In the genomic region with DNA sequence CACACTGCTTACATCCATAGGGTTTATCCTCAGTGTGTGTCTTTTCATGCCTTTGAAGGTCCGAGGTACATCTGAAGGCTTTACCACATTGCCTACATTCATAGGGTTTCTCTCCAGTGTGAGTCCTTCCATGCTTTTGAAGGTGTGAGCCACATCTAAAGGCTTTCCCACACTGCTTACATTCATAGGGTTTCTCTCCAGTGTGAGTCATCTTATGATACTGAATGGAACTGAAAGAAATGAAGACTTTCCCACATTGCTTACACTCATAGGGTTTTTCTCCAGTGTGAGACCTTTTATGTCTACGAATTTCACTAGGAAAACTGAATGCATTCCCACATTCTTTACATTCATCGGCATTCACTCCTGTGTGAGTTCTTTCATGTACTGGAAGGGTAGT, we compare ENCODE assay signal across 15 cellular contexts. TPM values are rescaled to one million over a fixed set of nuclear protein-coding genes. Genes with fewer than 3 reads are reported as not detected.
DNase-seq lines count a peak whose midpoint lies in the region; ATAC-seq and TF ChIP-seq lines count a peak whose summit lies in the region.
"Had no signal": no experiment of that assay in that cellular context is flagged by ENCODE, and none has a peak within 500 bp of the region (broad histone marks: within the 10 kb centered on the region; RNA-seq: fewer than 3 reads in every experiment).

No MANE protein-coding gene starts in this region.

- ATAC-seq in HG03457 (IDR thresholded peaks at IDR 0.05; ENCODE audit: unreplicated experiment) = no peak
- ATAC-seq in effector memory CD8-positive, alpha-beta T cell (replicated peaks) = no peak
- no peak for ATAC-seq in GM21529 (IDR thresholded peaks at IDR 0.05; ENCODE audit: unreplicated experiment)

- in situ Hi-C loops in astrocyte of the spinal cord (cut with HindIII; ENCODE audit: low sequenced_read_pairs) = no loop called here

- no peak overlapping the region for H3K4me3 Mint-ChIP-seq in effector memory CD8-positive, alpha-beta T cell
- H3K4me3 Mint-ChIP-seq: CD4-positive, alpha-beta memory T cell had no signal

- H3K27ac Mint-ChIP-seq in effector memory CD8-positive, alpha-beta T cell = no peak overlapping the region
- H3K27ac Mint-ChIP-seq: CD4-positive, alpha-beta memory T cell had no signal

- H3K4me3 ChIP-seq in astrocyte of the spinal cord (ENCODE audit: low read depth, low read length) (no peak overlapping the region), fibroblast of mammary gland (ENCODE audit: control insufficient read depth, low read depth, low read length) (no peak overlapping the region)
- H3K4me3 ChIP-seq: SJCRH30 had no signal

- H3K9me3 Mint-ChIP-seq in effector memory CD8-positive, alpha-beta T cell = peaks cover 0 to 2% of the 10 kb centered on the region in 2 donors

- TF ChIP-seq CTCF in astrocyte of the spinal cord (IDR thresholded peaks at IDR 0.05; ENCODE audit: low read depth, low read length) = no peak
- TF ChIP-seq CTCF in fibroblast of mammary gland (conservative IDR thresholded peaks at IDR 0.05; ENCODE audit: control insufficient read depth, insufficient read depth, low read depth, low read length) = no peak

- H3K27me3 Mint-ChIP-seq in effector memory CD8-positive, alpha-beta T cell = no peaks in the 10 kb centered on the region
- H3K27me3 Mint-ChIP-seq: CD4-positive, alpha-beta memory T cell had no signal

- DNase-seq in EH (ENCODE audit: low read depth) = peak; percentile 14
- DNase-seq in LHCN-M2 (ENCODE audit: low read depth) = peak; percentile 37
- peak; percentile 22 for DNase-seq in astrocyte of the spinal cord (ENCODE audit: low read depth, low spot score)
- peak; percentile 24 for DNase-seq in fibroblast of mammary gland (ENCODE audit: low read depth)
- DNase-seq in effector memory CD8-positive, alpha-beta T cell = no peak
- no peak for DNase-seq in GDM1 (lab: John Stamatoyannopoulos, UW)
- DNase-seq: CD4-positive, alpha-beta memory T cell; DMS 273 treated with DMSO at 0.1 percent for 48 hours; NCI-H1417; NCI-H1930; NCI-H510A; RPMI8226 had no signal

- H3K4me1 Mint-ChIP-seq in effector memory CD8-positive, alpha-beta T cell (ENCODE audit: low read depth in 2 of 2) = peaks cover 5 to 8% of the 10 kb centered on the region in 2 donors

- peaks cover 38% of the 10 kb centered on the region for H3K36me3 Mint-ChIP-seq in effector memory CD8-positive, alpha-beta T cell (ENCODE audit: insufficient read depth)

RNA-seq across cellular contexts. Expression of gene ZNF20, which starts 7.1 kb away (rescaled TPM):
- total RNA-seq in LHCN-M2 (2014; rRNA removed) = 5.8 and 6.0 TPM in 2 replicates
- polyA plus RNA-seq in LHCN-M2 (2012) = 2.4 TPM

RNA-seq across cellular contexts. Expression of gene ZNF625, which starts 23.5 kb away (rescaled TPM):
- 8.6 and 10.6 TPM in 2 replicates for total RNA-seq in LHCN-M2 (2014; rRNA removed)
- polyA plus RNA-seq in LHCN-M2 (2012) = 3.5 TPM

RNA-seq across cellular contexts. Expression of gene ZNF136, which starts 29.8 kb away (rescaled TPM):
- 6.8 and 7.1 TPM in 2 replicates for total RNA-seq in LHCN-M2 (2014; rRNA removed)
- 1.5 TPM for polyA plus RNA-seq in LHCN-M2 (2012)

Comparison
In these comparisons a context has a peak if more than half of its experiments do, and no peak if none do; other contexts are left out.
1. DNase-seq: peak in EH (single experiment), LHCN-M2 (single experiment), astrocyte of the spinal cord (single experiment) and fibroblast of mammary gland (single experiment); none in effector memory CD8-positive, alpha-beta T cell (0 of 3) and GDM1 (single experiment).